8 cellular contexts compared by ENCODE assay signal in the genomic region with DNA sequence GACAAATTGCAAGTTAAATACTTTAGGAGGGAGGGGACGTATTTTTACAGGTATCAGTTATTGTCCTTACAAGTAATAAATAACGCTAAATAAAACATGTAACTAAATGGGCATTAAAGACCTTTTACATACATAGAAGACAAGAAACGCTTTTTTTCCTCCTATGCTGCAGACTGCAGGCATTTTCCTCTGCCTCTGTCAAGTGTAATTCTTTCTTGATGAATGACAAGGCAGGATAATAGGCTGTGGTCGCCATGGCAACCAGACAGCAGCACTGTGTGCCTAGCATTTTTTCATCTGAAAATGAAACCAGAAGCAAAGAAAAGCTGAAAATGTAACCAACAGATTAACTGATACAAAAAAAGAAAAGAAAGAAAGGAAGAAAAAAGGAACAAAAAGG. TPM values are rescaled to one million over a fixed set of nuclear protein-coding genes. Genes with fewer than 3 reads are reported as not detected.
DNase-seq lines count a peak whose midpoint lies in the region; ATAC-seq and TF ChIP-seq lines count a peak whose summit lies in the region.

No MANE protein-coding gene starts in this region.

- no peak overlapping the region for H3K27ac Mint-ChIP-seq in activated CD8-positive, alpha-beta T cell treated with anti-CD3 and anti-CD28 coated beads for 36 hours
- no peak overlapping the region for H3K27ac Mint-ChIP-seq in activated CD8-positive, alpha-beta T cell treated with anti-CD3 and anti-CD28 coated beads, Interleukin-2, amount 10 ng/mL, durations not matched to agents 7 days and 5 days

- intact Hi-C loops in activated CD8-positive, alpha-beta T cell treated with anti-CD3 and anti-CD28 coated beads for 36 hours (cut with micrococcal nuclease), result no loop called here

- no peaks in the 10 kb centered on the region for H3K4me1 Mint-ChIP-seq in activated CD8-positive, alpha-beta T cell treated with anti-CD3 and anti-CD28 coated beads for 36 hours (ENCODE audit: low read depth)
- no peaks in the 10 kb centered on the region for H3K4me1 Mint-ChIP-seq in activated CD8-positive, alpha-beta T cell treated with anti-CD3 and anti-CD28 coated beads, Interleukin-2, amount 10 ng/mL, durations not matched to agents 7 days and 5 days (ENCODE audit: low read depth)

- H3K4me3 ChIP-seq in SJSA1, result no peak overlapping the region

- no peaks in the 10 kb centered on the region for H3K36me3 Mint-ChIP-seq in activated CD8-positive, alpha-beta T cell treated with anti-CD3 and anti-CD28 coated beads for 36 hours (ENCODE audit: low read depth)
- H3K36me3 Mint-ChIP-seq in activated CD8-positive, alpha-beta T cell treated with anti-CD3 and anti-CD28 coated beads, Interleukin-2, amount 10 ng/mL, durations not matched to agents 7 days and 5 days (ENCODE audit: low read depth), result no peaks in the 10 kb centered on the region

- ATAC-seq in activated CD8-positive, alpha-beta T cell treated with anti-CD3 and anti-CD28 coated beads for 36 hours, result no peak
- no peak for ATAC-seq in activated CD8-positive, alpha-beta T cell treated with anti-CD3 and anti-CD28 coated beads, Interleukin-2, amount 10 ng/mL, durations not matched to agents 7 days and 5 days
- no peak for ATAC-seq in HG02588 (IDR thresholded peaks at IDR 0.05; ENCODE audit: unreplicated experiment)
- ATAC-seq in esophagus mucosa, result no peak

- DNase-seq in activated CD8-positive, alpha-beta T cell treated with anti-CD3 and anti-CD28 coated beads for 36 hours, result peak; percentile 22
- DNase-seq in activated CD8-positive, alpha-beta T cell treated with anti-CD3 and anti-CD28 coated beads, Interleukin-2, amount 10 ng/mL, durations not matched to agents 7 days and 5 days, result no peak
- DNase-seq in SJSA1 (ENCODE audit: low read depth in 1 of 2, low spot score in 2 of 2), result peak; percentile 61 to 81
- DNase-seq in glomerular endothelial cell (ENCODE audit: extremely low read depth, low read depth, low spot score), result peak; percentile 83
- DNase-seq in putamen (ENCODE audit: low spot score), result peak; percentile 87
- DNase-seq in stimulated activated CD8-positive, alpha-beta memory T cell treated with anti-CD3 and anti-CD28 coated beads, Interleukin-4, amount 100 ng/mL, for 48 hours, result no peak

- CTCF ChIA-PET in activated CD8-positive, alpha-beta T cell treated with anti-CD3 and anti-CD28 coated beads for 36 hours (lab: Charles Lee), result no interaction called here
- CTCF ChIA-PET in activated CD8-positive, alpha-beta T cell treated with anti-CD3 and anti-CD28 coated beads, Interleukin-2, amount 10 ng/mL, durations not matched to agents 7 days and 5 days (lab: Charles Lee), result no interaction called here

- peaks cover 48% of the 10 kb centered on the region for H3K4me1 ChIP-seq in SJSA1 (replicated peaks)

- no peak overlapping the region for H3K4me3 Mint-ChIP-seq in activated CD8-positive, alpha-beta T cell treated with anti-CD3 and anti-CD28 coated beads for 36 hours
- H3K4me3 Mint-ChIP-seq in activated CD8-positive, alpha-beta T cell treated with anti-CD3 and anti-CD28 coated beads, Interleukin-2, amount 10 ng/mL, durations not matched to agents 7 days and 5 days, result no peak overlapping the region

- no peaks in the 10 kb centered on the region for H3K36me3 ChIP-seq in SJSA1

- no peaks in the 10 kb centered on the region for H3K9me3 ChIP-seq in SJSA1 (replicated peaks)

- no peaks in the 10 kb centered on the region for H3K9me3 Mint-ChIP-seq in activated CD8-positive, alpha-beta T cell treated with anti-CD3 and anti-CD28 coated beads for 36 hours
- no peaks in the 10 kb centered on the region for H3K9me3 Mint-ChIP-seq in activated CD8-positive, alpha-beta T cell treated with anti-CD3 and anti-CD28 coated beads, Interleukin-2, amount 10 ng/mL, durations not matched to agents 7 days and 5 days (ENCODE audit: insufficient read depth)

- POLR2A ChIA-PET in activated CD8-positive, alpha-beta T cell treated with anti-CD3 and anti-CD28 coated beads for 36 hours (lab: Charles Lee), result no interaction called here
- POLR2A ChIA-PET in activated CD8-positive, alpha-beta T cell treated with anti-CD3 and anti-CD28 coated beads, Interleukin-2, amount 10 ng/mL, durations not matched to agents 7 days and 5 days (lab: Charles Lee), result no interaction called here

- no peaks in the 10 kb centered on the region for H3K27me3 ChIP-seq in SJSA1 (replicated peaks)

- peak overlapping the region; percentile 83 for H3K27ac ChIP-seq in SJSA1

- peaks cover 8% of the 10 kb centered on the region for H3K27me3 Mint-ChIP-seq in activated CD8-positive, alpha-beta T cell treated with anti-CD3 and anti-CD28 coated beads for 36 hours
- no peaks in the 10 kb centered on the region for H3K27me3 Mint-ChIP-seq in activated CD8-positive, alpha-beta T cell treated with anti-CD3 and anti-CD28 coated beads, Interleukin-2, amount 10 ng/mL, durations not matched to agents 7 days and 5 days (ENCODE audit: low read depth)

- TF ChIP-seq CTCF in activated CD8-positive, alpha-beta T cell treated with anti-CD3 and anti-CD28 coated beads for 36 hours (IDR thresholded peaks at IDR 0.05), result no peak

RNA-seq across cellular contexts. Expression of gene BLID, which starts 46.1 kb away (rescaled TPM):
- not detected for total RNA-seq in activated CD8-positive, alpha-beta T cell treated with anti-CD3 and anti-CD28 coated beads for 36 hours
- not detected for total RNA-seq in activated CD8-positive, alpha-beta T cell treated with anti-CD3 and anti-CD28 coated beads, Interleukin-2, amount 10 ng/mL, durations not matched to agents 7 days and 5 days
- 0.42 TPM in 1 of 2 replicates, not detected in the other for total RNA-seq in SJSA1 (2014; rRNA removed; shearing (Covaris generic))
- total RNA-seq in glomerular endothelial cell (0.82 and 1.0 TPM in 2 replicates), esophagus mucosa (0.56 TPM)

Comparison
In these comparisons a context has a peak if more than half of its experiments do, and no peak if none do; other contexts are left out.
1. DNase-seq: peak in activated CD8-positive, alpha-beta T cell treated with anti-CD3 and anti-CD28 coated beads for 36 hours (single experiment), SJSA1 (2 of 2), glomerular endothelial cell (single experiment) and putamen (single experiment); none in activated CD8-positive, alpha-beta T cell treated with anti-CD3 and anti-CD28 coated beads, Interleukin-2, amount 10 ng/mL, durations not matched to agents 7 days and 5 days (single experiment) and stimulated activated CD8-positive, alpha-beta memory T cell treated with anti-CD3 and anti-CD28 coated beads, Interleukin-4, amount 100 ng/mL, for 48 hours (single experiment).